In genomic region chr2:10846110-10846861, GRCh38 we compare ENCODE assay signal across 20 cellular contexts. TPM values are rescaled to one million over a fixed set of nuclear protein-coding genes. Genes with fewer than 3 reads are reported as not detected.
DNase-seq lines count a peak whose midpoint lies in the region; ATAC-seq and TF ChIP-seq lines count a peak whose summit lies in the region.
"Had no signal": no experiment of that assay in that cellular context is flagged by ENCODE, and none has a peak within 500 bp of the region (broad histone marks: within the 10 kb centered on the region; RNA-seq: fewer than 3 reads in every experiment).

No MANE protein-coding gene starts in this region.

- H3K4me3 ChIP-seq in esophagus muscularis mucosa (peak overlapping the region; percentile 15 to 56 (median 42)), lower lobe of right lung (no peak overlapping the region), coronary artery (no peak overlapping the region)
- H3K4me3 ChIP-seq: adrenal gland, BLaER1, breast epithelium had no signal

- H3K27ac ChIP-seq in esophagus muscularis mucosa (replicated peaks in 1 of 4) (peak overlapping the region; percentile 91 to 95 (median 92)), lower lobe of right lung (no peak overlapping the region), coronary artery (no peak overlapping the region)
- H3K27ac ChIP-seq: adrenal gland, BLaER1, breast epithelium had no signal

- TF ChIP-seq EP300 in esophagus muscularis mucosa (IDR thresholded peaks at IDR 0.05), result peak; percentile 81

- H3K36me3 ChIP-seq in esophagus muscularis mucosa (no peaks in the 10 kb centered on the region), lower lobe of right lung (no peaks in the 10 kb centered on the region)
- H3K36me3 ChIP-seq: adrenal gland, BLaER1, breast epithelium had no signal

- H3K9me3 ChIP-seq in esophagus muscularis mucosa, result peaks cover 0 to 16% (median 9%) of the 10 kb centered on the region in 4 donors
- H3K9me3 ChIP-seq in lower lobe of right lung, result peaks cover 7% of the 10 kb centered on the region
- H3K9me3 ChIP-seq: SK-N-SH had no signal

- 60% methylated on average over 13 of the region's 13 CpGs for WGBS in esophagus muscularis mucosa

- H3K27me3 ChIP-seq in esophagus muscularis mucosa (no peaks in the 10 kb centered on the region), lower lobe of right lung (ENCODE audit: low read depth) (no peaks in the 10 kb centered on the region)
- H3K27me3 ChIP-seq: adrenal gland, BLaER1 had no signal

- ATAC-seq in lower lobe of right lung, result peak; percentile 18 to 42
- no peak for ATAC-seq in GM18861 (IDR thresholded peaks at IDR 0.05; ENCODE audit: unreplicated experiment)

- H3K4me1 ChIP-seq in esophagus muscularis mucosa (peaks cover 13 to 44% (median 30%) of the 10 kb centered on the region in 4 donors), lower lobe of right lung (no peaks in the 10 kb centered on the region)
- H3K4me1 ChIP-seq: BLaER1, breast epithelium had no signal

- TF ChIP-seq CTCF in esophagus muscularis mucosa (IDR thresholded peaks at IDR 0.05) (no peak), lower lobe of right lung (IDR thresholded peaks at IDR 0.05) (no peak), coronary artery (IDR thresholded peaks at IDR 0.05) (no peak)

- TF ChIP-seq POLR2A in esophagus muscularis mucosa (IDR thresholded peaks at IDR 0.05; ENCODE audit: low read depth), result no peak

- intact Hi-C loops in esophagus muscularis mucosa (cut with DNase I) (no loop called here), lower lobe of right lung (cut with DNase I) (no loop called here)

- DNase-seq in NCI-H345 (lab: John Stamatoyannopoulos, UW) (peak; percentile 24), NCI-H345 treated with DMSO at 0.1 percent for 48 hours (lab: John Stamatoyannopoulos, UW; ENCODE audit: unreplicated experiment) (no peak), esophagus muscularis mucosa (ENCODE audit: extremely low spot score) (no peak), lower lobe of right lung (no peak), superior temporal gyrus (ENCODE audit: extremely low spot score) (peak; percentile 63), coronary artery (ENCODE audit: low spot score) (no peak), islet precursor cell (no peak)
- DNase-seq: activated CD4-positive, alpha-beta memory T cell treated with anti-CD3 and anti-CD28 coated beads, Interleukin-2, amount 10 ng/mL, durations not matched to agents 7 days and 5 days; activated CD4-positive, CD25-positive, alpha-beta regulatory T cell; activated gamma-delta T cell treated with Interleukin-2 at 50 U/mL for 16 hours; activated T-cell treated with anti-CD3 and anti-CD28 coated beads for 4 hours; adrenal gland; dermis blood vessel endothelial cell; NCI-H1930; NCI-H510A; SK-N-SH; stimulated activated CD8-positive, alpha-beta memory T cell treated with anti-CD3 and anti-CD28 coated beads, Interleukin-4, amount 100 ng/mL, for 48 hours had no signal

RNA-seq across cellular contexts. Expression of gene PDIA6, which starts 33.7 kb away (rescaled TPM):
- total RNA-seq in esophagus muscularis mucosa, result 10 to 100 TPM; 64.8 to 99.7 (median 85.3) TPM
- 167 TPM for total RNA-seq in lower lobe of right lung

Comparison
In these comparisons a context has a peak if more than half of its experiments do, and no peak if none do; other contexts are left out.
1. DNase-seq: peak in NCI-H345 (single experiment) and superior temporal gyrus (single experiment); none in NCI-H345 treated with DMSO at 0.1 percent for 48 hours (single experiment), esophagus muscularis mucosa (single experiment), lower lobe of right lung (single experiment), coronary artery (single experiment) and islet precursor cell (single experiment).
2. H3K27ac ChIP-seq: peak in esophagus muscularis mucosa (4 of 4); none in lower lobe of right lung (single experiment) and coronary artery (0 of 2).
3. H3K4me3 ChIP-seq: peak in esophagus muscularis mucosa (4 of 4); none in lower lobe of right lung (single experiment) and coronary artery (single experiment).